11 cellular contexts compared by ENCODE assay signal in the genomic region with DNA sequence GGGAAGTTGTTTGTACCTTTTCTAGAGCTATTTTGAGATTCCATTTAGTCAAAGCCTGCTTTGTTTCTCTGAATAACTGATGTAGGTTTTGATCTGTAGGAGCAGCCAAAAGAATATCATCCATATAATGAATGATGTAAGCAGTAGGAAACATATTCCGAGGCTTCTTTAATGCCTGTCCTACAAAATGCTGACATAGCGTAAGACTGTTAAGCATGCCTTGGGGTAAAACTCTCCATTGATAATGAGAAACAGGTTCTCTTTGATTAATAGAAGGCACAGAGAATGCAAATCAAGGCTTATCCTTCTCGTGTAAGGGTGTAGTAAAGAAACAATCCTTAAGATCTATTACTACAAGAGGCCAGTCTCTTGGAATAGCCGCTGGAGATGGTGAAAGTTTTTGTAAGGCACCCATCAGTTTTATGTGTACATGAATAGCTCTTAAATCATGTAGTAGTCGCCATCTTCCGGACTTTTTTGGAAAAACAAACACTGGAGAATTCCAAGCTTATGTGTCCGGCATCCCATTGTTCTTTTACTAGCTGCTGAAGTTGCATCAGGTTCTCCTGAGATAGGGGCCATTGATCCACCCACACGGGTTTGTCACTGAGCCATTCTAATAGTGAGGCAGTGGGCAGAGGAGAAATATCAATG. TPM values are rescaled to one million over a fixed set of nuclear protein-coding genes. Genes with fewer than 3 reads are reported as not detected.
DNase-seq lines count a peak whose midpoint lies in the region; ATAC-seq and TF ChIP-seq lines count a peak whose summit lies in the region.
"Had no signal": no experiment of that assay in that cellular context is flagged by ENCODE, and none has a peak within 500 bp of the region (broad histone marks: within the 10 kb centered on the region; RNA-seq: fewer than 3 reads in every experiment).

No MANE protein-coding gene starts in this region.

- no peak for ATAC-seq in GM21381 (IDR thresholded peaks at IDR 0.05; ENCODE audit: unreplicated experiment)
- ATAC-seq in GM18505 (IDR thresholded peaks at IDR 0.05; ENCODE audit: unreplicated experiment): no peak

- no peaks in the 10 kb centered on the region for H3K36me3 ChIP-seq in liver (ENCODE audit: control insufficient read depth in 4 of 4, insufficient read depth in 3 of 4, low read depth in 1 of 4, low read length in 3 of 4)

- no peak for TF ChIP-seq CTCF in liver (IDR thresholded peaks at IDR 0.05; ENCODE audit: low read depth, low read length, missing input control)

- 70% methylated on average over 8 of the region's 8 CpGs for WGBS in liver

- TF ChIP-seq RAD21 in liver (IDR thresholded peaks at IDR 0.05): peak; percentile 34 to 42

- peaks cover 5 to 10% (median 8%) of the 10 kb centered on the region in 4 donors for H3K9me3 ChIP-seq in liver (ENCODE audit: control insufficient read depth in 4 of 4, low read length in 3 of 4)

- no peak overlapping the region for H3K4me3 ChIP-seq in liver (ENCODE audit: low read depth in 1 of 3, low read length in 3 of 3)

- no peak overlapping the region for H3K9ac ChIP-seq in liver (ENCODE audit: low read depth in 1 of 2, low read length in 2 of 2)

- H3K27me3 ChIP-seq in liver (ENCODE audit: control insufficient read depth in 4 of 4, insufficient read depth in 4 of 4, low read length in 3 of 4): no peaks in the 10 kb centered on the region

- no peak overlapping the region for H3K27ac ChIP-seq in liver (ENCODE audit: low read depth in 1 of 2, low read length in 2 of 2)

- peaks cover 0 to 3% (median 2%) of the 10 kb centered on the region in 4 donors for H3K4me1 ChIP-seq in liver (ENCODE audit: control insufficient read depth in 4 of 4, insufficient read depth in 4 of 4, low read length in 3 of 4)

- DNase-seq in DMS114 treated with DMSO at 0.1 percent for 48 hours (lab: John Stamatoyannopoulos, UW; ENCODE audit: unreplicated experiment) (peak; percentile 5), HT1080 (ENCODE audit: low read depth) (peak; percentile 37), amniotic epithelial cell (ENCODE audit: low read depth) (peak; percentile 41), SHP77 (lab: John Stamatoyannopoulos, UW) (no peak)
- DNase-seq: activated CD4-positive, alpha-beta memory T cell treated with anti-CD3 and anti-CD28 coated beads, Interleukin-2, amount 10 ng/mL, durations not matched to agents 7 days and 5 days; effector CD8-positive, alpha-beta T cell; KBM-7 had no signal

- no peak for TF ChIP-seq POLR2A in GM18505 (IDR thresholded peaks at IDR 0.05; ENCODE audit: borderline replicate concordance, extremely low read depth, insufficient read depth, insufficient read length)

TF ChIP-seq in liver, 16 proteins besides CTCF, POLR2A, EP300 and RAD21:
- TF ChIP-seq NR2F2 (IDR thresholded peaks at IDR 0.05): no peak
- no peak for TF ChIP-seq FOXA2 (IDR thresholded peaks at IDR 0.05)
- no peak for TF ChIP-seq HNF4G (IDR thresholded peaks at IDR 0.05)
- TF ChIP-seq FOXA1 (IDR thresholded peaks at IDR 0.05): no peak
- TF ChIP-seq GABPA (IDR thresholded peaks at IDR 0.05 in 1 of 2, conservative IDR thresholded peaks at IDR 0.05 in 1 of 2): no peak
- TF ChIP-seq EGR1 (IDR thresholded peaks at IDR 0.05; ENCODE audit: low read depth in 2 of 2): no peak
- TF ChIP-seq, protein P1, sequence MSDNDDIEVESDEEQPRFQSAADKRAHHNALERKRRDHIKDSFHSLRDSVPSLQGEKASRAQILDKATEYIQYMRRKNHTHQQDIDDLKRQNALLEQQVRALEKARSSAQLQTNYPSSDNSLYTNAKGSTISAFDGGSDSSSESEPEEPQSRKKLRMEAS (IDR thresholded peaks at IDR 0.05): no peak
- TF ChIP-seq, protein P2, sequence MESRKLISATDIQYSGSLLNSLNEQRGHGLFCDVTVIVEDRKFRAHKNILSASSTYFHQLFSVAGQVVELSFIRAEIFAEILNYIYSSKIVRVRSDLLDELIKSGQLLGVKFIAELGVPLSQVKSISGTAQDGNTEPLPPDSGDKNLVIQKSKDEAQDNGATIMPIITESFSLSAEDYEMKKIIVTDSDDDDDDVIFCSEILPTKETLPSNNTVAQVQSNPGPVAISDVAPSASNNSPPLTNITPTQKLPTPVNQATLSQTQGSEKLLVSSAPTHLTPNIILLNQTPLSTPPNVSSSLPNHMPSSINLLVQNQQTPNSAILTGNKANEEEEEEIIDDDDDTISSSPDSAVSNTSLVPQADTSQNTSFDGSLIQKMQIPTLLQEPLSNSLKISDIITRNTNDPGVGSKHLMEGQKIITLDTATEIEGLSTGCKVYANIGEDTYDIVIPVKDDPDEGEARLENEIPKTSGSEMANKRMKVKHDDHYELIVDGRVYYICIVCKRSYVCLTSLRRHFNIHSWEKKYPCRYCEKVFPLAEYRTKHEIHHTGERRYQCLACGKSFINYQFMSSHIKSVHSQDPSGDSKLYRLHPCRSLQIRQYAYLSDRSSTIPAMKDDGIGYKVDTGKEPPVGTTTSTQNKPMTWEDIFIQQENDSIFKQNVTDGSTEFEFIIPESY (IDR thresholded peaks at IDR 0.05): no peak
- TF ChIP-seq TAF1 (conservative IDR thresholded peaks at IDR 0.05): no peak
- TF ChIP-seq RXRA (IDR thresholded peaks at IDR 0.05): no peak
- no peak for TF ChIP-seq JUND (IDR thresholded peaks at IDR 0.05)
- TF ChIP-seq HNF4A (conservative IDR thresholded peaks at IDR 0.05): no peak
- no peak for TF ChIP-seq SP1 (IDR thresholded peaks at IDR 0.05)
- no peak for TF ChIP-seq YY1 (IDR thresholded peaks at IDR 0.05)
- TF ChIP-seq, protein P3, sequence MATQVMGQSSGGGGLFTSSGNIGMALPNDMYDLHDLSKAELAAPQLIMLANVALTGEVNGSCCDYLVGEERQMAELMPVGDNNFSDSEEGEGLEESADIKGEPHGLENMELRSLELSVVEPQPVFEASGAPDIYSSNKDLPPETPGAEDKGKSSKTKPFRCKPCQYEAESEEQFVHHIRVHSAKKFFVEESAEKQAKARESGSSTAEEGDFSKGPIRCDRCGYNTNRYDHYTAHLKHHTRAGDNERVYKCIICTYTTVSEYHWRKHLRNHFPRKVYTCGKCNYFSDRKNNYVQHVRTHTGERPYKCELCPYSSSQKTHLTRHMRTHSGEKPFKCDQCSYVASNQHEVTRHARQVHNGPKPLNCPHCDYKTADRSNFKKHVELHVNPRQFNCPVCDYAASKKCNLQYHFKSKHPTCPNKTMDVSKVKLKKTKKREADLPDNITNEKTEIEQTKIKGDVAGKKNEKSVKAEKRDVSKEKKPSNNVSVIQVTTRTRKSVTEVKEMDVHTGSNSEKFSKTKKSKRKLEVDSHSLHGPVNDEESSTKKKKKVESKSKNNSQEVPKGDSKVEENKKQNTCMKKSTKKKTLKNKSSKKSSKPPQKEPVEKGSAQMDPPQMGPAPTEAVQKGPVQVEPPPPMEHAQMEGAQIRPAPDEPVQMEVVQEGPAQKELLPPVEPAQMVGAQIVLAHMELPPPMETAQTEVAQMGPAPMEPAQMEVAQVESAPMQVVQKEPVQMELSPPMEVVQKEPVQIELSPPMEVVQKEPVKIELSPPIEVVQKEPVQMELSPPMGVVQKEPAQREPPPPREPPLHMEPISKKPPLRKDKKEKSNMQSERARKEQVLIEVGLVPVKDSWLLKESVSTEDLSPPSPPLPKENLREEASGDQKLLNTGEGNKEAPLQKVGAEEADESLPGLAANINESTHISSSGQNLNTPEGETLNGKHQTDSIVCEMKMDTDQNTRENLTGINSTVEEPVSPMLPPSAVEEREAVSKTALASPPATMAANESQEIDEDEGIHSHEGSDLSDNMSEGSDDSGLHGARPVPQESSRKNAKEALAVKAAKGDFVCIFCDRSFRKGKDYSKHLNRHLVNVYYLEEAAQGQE (IDR thresholded peaks at IDR 0.05): no peak
- TF ChIP-seq, protein P4, sequence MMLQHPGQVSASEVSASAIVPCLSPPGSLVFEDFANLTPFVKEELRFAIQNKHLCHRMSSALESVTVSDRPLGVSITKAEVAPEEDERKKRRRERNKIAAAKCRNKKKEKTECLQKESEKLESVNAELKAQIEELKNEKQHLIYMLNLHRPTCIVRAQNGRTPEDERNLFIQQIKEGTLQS (IDR thresholded peaks at IDR 0.05): no peak
TF ChIP-seq in liver: peak in this region for 0.

RNA-seq across cellular contexts. Expression of a gene that starts 13.5 kb away (rescaled TPM):
- total RNA-seq in HT1080 (2014; rRNA removed; shearing (Covaris generic)): not detected in 2 replicates
- 0.03 TPM in 1 of 2 replicates, not detected in the other for polyA plus RNA-seq in HT1080 (2015; cell fraction: cytosol; rRNA removed)
- polyA plus RNA-seq in HT1080 (2015; cell fraction: nucleus; rRNA removed): 0.10 and 0.20 TPM in 2 replicates
- 1 to 10 TPM; 3.6 to 7.8 TPM for total RNA-seq in liver
- 1 to 10 TPM; 1.0 to 4.5 TPM for polyA plus RNA-seq in liver
- total RNA-seq: activated CD4-positive, alpha-beta memory T cell treated with anti-CD3 and anti-CD28 coated beads, Interleukin-2, amount 10 ng/mL, durations not matched to agents 7 days and 5 days; G401 had no signal

RNA-seq across cellular contexts. Expression of a gene that starts 47.5 kb away (rescaled TPM):
- total RNA-seq in HT1080 (2014; rRNA removed; shearing (Covaris generic)): 0.05 TPM in 1 of 2 replicates, not detected in the other
- polyA plus RNA-seq in HT1080 (2015; cell fraction: cytosol; rRNA removed): not detected in 2 replicates
- 0.11 TPM in 1 of 2 replicates, not detected in the other for polyA plus RNA-seq in HT1080 (2015; cell fraction: nucleus; rRNA removed)
- 1 to 10 TPM; 3.8 to 4.1 TPM for total RNA-seq in liver
- polyA plus RNA-seq in liver: under 1 TPM; 0.15 to 0.89 TPM
- total RNA-seq: activated CD4-positive, alpha-beta memory T cell treated with anti-CD3 and anti-CD28 coated beads, Interleukin-2, amount 10 ng/mL, durations not matched to agents 7 days and 5 days; G401 had no signal

RNA-seq across cellular contexts. Expression of a gene that starts 56.8 kb away (rescaled TPM):
- 0.57 and 0.98 TPM in 2 replicates for total RNA-seq in HT1080 (2014; rRNA removed; shearing (Covaris generic))
- polyA plus RNA-seq in HT1080 (2015; cell fraction: cytosol; rRNA removed): 0.43 and 2.0 TPM in 2 replicates
- polyA plus RNA-seq in HT1080 (2015; cell fraction: nucleus; rRNA removed): 1.2 and 1.5 TPM in 2 replicates
- total RNA-seq in liver: 10 to 100 TPM in 1 of 2 donors, 1 to 10 TPM in 1; 9.9 to 17.0 TPM
- 1 to 10 TPM; 2.7 to 6.3 TPM for polyA plus RNA-seq in liver
- total RNA-seq: activated CD4-positive, alpha-beta memory T cell treated with anti-CD3 and anti-CD28 coated beads, Interleukin-2, amount 10 ng/mL, durations not matched to agents 7 days and 5 days; G401 had no signal

Comparison
In these comparisons a context has a peak if more than half of its experiments do, and no peak if none do; other contexts are left out.
1. DNase-seq: peak in DMS114 treated with DMSO at 0.1 percent for 48 hours (single experiment), HT1080 (single experiment) and amniotic epithelial cell (single experiment); none in SHP77 (0 of 2).